ENCODE assay signal across 23 cellular contexts in genomic region chr20:60490184-60490583, GRCh38.
A peak's percentile ranks its signal among the peaks of the same experiment; 100 is the strongest.
DNase-seq lines count a peak whose midpoint lies in the region; ATAC-seq, FAIRE-seq and TF ChIP-seq lines count a peak whose summit lies in the region.
"Had no signal": no experiment of that assay in that cellular context is flagged by ENCODE, and none has a peak within 500 bp of the region (broad histone marks: within the 10 kb centered on the region; RNA-seq: fewer than 3 reads in every experiment).

No MANE protein-coding gene starts in this region.

- no peaks in the 10 kb centered on the region for H4K20me1 ChIP-seq in SK-N-SH (ENCODE audit: insufficient read depth)
- H4K20me1 ChIP-seq: BLaER1 treated with 17β-estradiol and CSF1 and Interleukin-3, amounts not matched to agents 10 nM and 100 nM had no signal

- peak; percentile 78 for FAIRE-seq in HTR-8/SVneo (lab: Jason Lieb, UNC)
- FAIRE-seq: A549, D721Med, GM12878, GM12892, GM18507 had no signal

- H3K9me3 ChIP-seq in SK-N-SH = no peaks in the 10 kb centered on the region
- no peaks in the 10 kb centered on the region for H3K9me3 ChIP-seq in upper lobe of right lung
- H3K9me3 ChIP-seq: A549; BLaER1 treated with 17β-estradiol and CSF1 and Interleukin-3, amounts not matched to agents 10 nM and 100 nM; Caco-2 had no signal

- H3K4me2 ChIP-seq in SK-N-SH = no peak overlapping the region
- H3K4me2 ChIP-seq: A549; BLaER1 treated with 17β-estradiol and CSF1 and Interleukin-3, amounts not matched to agents 10 nM and 100 nM had no signal

- TF ChIP-seq RAD21 in SK-N-SH (IDR thresholded peaks at IDR 0.05; ENCODE audit: low read length) = no peak

- no peak overlapping the region for H3K9ac ChIP-seq in SK-N-SH
- H3K9ac ChIP-seq: BLaER1 treated with 17β-estradiol and CSF1 and Interleukin-3, amounts not matched to agents 10 nM and 100 nM had no signal

- ATAC-seq in SK-N-SH treated with all-trans-retinoic acid at 6 μM for 48 hours (no peak), upper lobe of right lung (no peak)
- ATAC-seq: A549; CD8-positive, alpha-beta T cell; GM12878 had no signal

- H3K27ac ChIP-seq in SK-N-SH (ENCODE audit: low read depth in 2 of 2, low read length in 1 of 2) = no peak overlapping the region
- peak overlapping the region; percentile 37 for H3K27ac ChIP-seq in upper lobe of right lung
- H3K27ac ChIP-seq in substantia nigra (ENCODE audit: low read depth, low read length, poor library complexity, severe bottlenecking) = no peak overlapping the region
- H3K27ac ChIP-seq: 22Rv1; A549; BLaER1 treated with 17β-estradiol and CSF1 and Interleukin-3, amounts not matched to agents 10 nM and 100 nM; C4-2B had no signal

- H3K4me3 Mint-ChIP-seq in glutamatergic neuron (ENCODE audit: unreplicated experiment) = peak overlapping the region; percentile 33
- H3K4me3 Mint-ChIP-seq: B cell; CD4-positive, alpha-beta T cell; CD8-positive, alpha-beta T cell had no signal

- H3K4me1 ChIP-seq in SK-N-SH (ENCODE audit: control insufficient read depth in 1 of 2, insufficient read depth in 2 of 2, low read depth in 1 of 2, low read length in 1 of 2) (no peaks in the 10 kb centered on the region; a peak in 1 of 4 replicates), upper lobe of right lung (peaks cover 9% of the 10 kb centered on the region)
- H3K4me1 ChIP-seq: A549, Caco-2 had no signal

- no peaks in the 10 kb centered on the region for H3F3A ChIP-seq in SK-N-SH (replicated peaks; ENCODE audit: insufficient read depth)

- H3K36me3 ChIP-seq in SK-N-SH (replicated peaks in 1 of 2; ENCODE audit: control insufficient read depth in 1 of 2, insufficient read depth in 2 of 2, low read length in 1 of 2) = no peaks in the 10 kb centered on the region
- no peaks in the 10 kb centered on the region for H3K36me3 ChIP-seq in upper lobe of right lung
- H3K36me3 ChIP-seq: BLaER1 treated with 17β-estradiol and CSF1 and Interleukin-3, amounts not matched to agents 10 nM and 100 nM had no signal

- intact Hi-C loops in upper lobe of right lung (cut with DNase I) = no loop called here

- H3K27ac Mint-ChIP-seq in glutamatergic neuron (ENCODE audit: unreplicated experiment) = peak overlapping the region; percentile 71
- H3K27ac Mint-ChIP-seq: B cell; CD4-positive, alpha-beta T cell; CD8-positive, alpha-beta T cell had no signal

- no peaks in the 10 kb centered on the region for H3K9me2 ChIP-seq in SK-N-SH

- H3K36me3 Mint-ChIP-seq in glutamatergic neuron (ENCODE audit: unreplicated experiment) = peaks cover 4% of the 10 kb centered on the region
- H3K36me3 Mint-ChIP-seq: CD8-positive, alpha-beta T cell had no signal

- peaks cover 16% of the 10 kb centered on the region for H3K4me1 Mint-ChIP-seq in glutamatergic neuron (ENCODE audit: low read depth, unreplicated experiment)
- H3K4me1 Mint-ChIP-seq: B cell had no signal

- CTCF ChIA-PET in SK-N-SH (lab: Yijun Ruan, JAX) = no interaction called here

- H3K9me3 Mint-ChIP-seq in glutamatergic neuron (ENCODE audit: unreplicated experiment) = peaks cover 7% of the 10 kb centered on the region
- H3K9me3 Mint-ChIP-seq: CD4-positive, alpha-beta T cell; CD8-positive, alpha-beta T cell had no signal

- POLR2A ChIA-PET in SK-N-SH (lab: Yijun Ruan, JAX) = no interaction called here

- DNase-seq in SK-N-SH (peak; percentile 31), HTR-8/SVneo (ENCODE audit: insufficient read length, low spot score) (no peak), glutamatergic neuron (no peak), upper lobe of right lung (no peak), substantia nigra (lab: John Stamatoyannopoulos, UW) (no peak), SHP77 (lab: John Stamatoyannopoulos, UW) (no peak)
- DNase-seq: AML-193; Caco-2; Calu3; CD4-positive, alpha-beta T cell; CD8-positive, alpha-beta T cell; DMS79 treated with DMSO at 0.1 percent for 48 hours; GDM1 had no signal

- no peaks in the 10 kb centered on the region for H3K79me2 ChIP-seq in SK-N-SH (ENCODE audit: insufficient read depth)

- TF ChIP-seq CTCF in SK-N-SH (IDR thresholded peaks at IDR 0.05) (no peak), glutamatergic neuron (IDR thresholded peaks at IDR 0.05; ENCODE audit: partially characterized antibody, unreplicated experiment) (no peak), upper lobe of right lung (IDR thresholded peaks at IDR 0.05) (no peak)

- H3K27me3 ChIP-seq in SK-N-SH (ENCODE audit: insufficient read depth) (no peaks in the 10 kb centered on the region), upper lobe of right lung (no peaks in the 10 kb centered on the region)
- H3K27me3 ChIP-seq: BLaER1 treated with 17β-estradiol and CSF1 and Interleukin-3, amounts not matched to agents 10 nM and 100 nM had no signal

- no peak for TF ChIP-seq EP300 in SK-N-SH (IDR thresholded peaks at IDR 0.05; ENCODE audit: borderline replicate concordance in 1 of 2, low read depth in 1 of 2, low read length in 1 of 2)

- WGBS in SK-N-SH (ENCODE audit: low lambda C conversion rate) = 16% methylated on average over 5 of the region's 5 CpGs

- peaks cover 5% of the 10 kb centered on the region for H3K27me3 Mint-ChIP-seq in glutamatergic neuron (ENCODE audit: unreplicated experiment)
- H3K27me3 Mint-ChIP-seq: CD4-positive, alpha-beta T cell had no signal

- H3K4me3 ChIP-seq in SK-N-SH (ENCODE audit: low read depth in 2 of 2, low read length in 1 of 2) = no peak overlapping the region
- H3K4me3 ChIP-seq in upper lobe of right lung = no peak overlapping the region
- H3K4me3 ChIP-seq: A549; BLaER1 treated with 17β-estradiol and CSF1 and Interleukin-3, amounts not matched to agents 10 nM and 100 nM; GM12878 had no signal

- no peak overlapping the region for H2AFZ ChIP-seq in SK-N-SH (ENCODE audit: low read depth)

TF ChIP-seq in SK-N-SH, 30 proteins besides CTCF, POLR2A, EP300 and RAD21 (continues in another document):
- TF ChIP-seq YY1 (IDR thresholded peaks at IDR 0.05; ENCODE audit: low read depth) (no peak), ZBTB33 (IDR thresholded peaks at IDR 0.05; ENCODE audit: borderline replicate concordance, low read depth) (no peak), RFX5 (IDR thresholded peaks at IDR 0.05; ENCODE audit: low read length) (no peak), TAF1 (IDR thresholded peaks at IDR 0.05; ENCODE audit: borderline replicate concordance, low read depth, low read length) (no peak), TCF12 (IDR thresholded peaks at IDR 0.05) (no peak), NFIC (IDR thresholded peaks at IDR 0.05; ENCODE audit: borderline replicate concordance) (no peak), SMC3 (IDR thresholded peaks at IDR 0.05; ENCODE audit: low read depth, low read length) (no peak), TEAD4 (IDR thresholded peaks at IDR 0.05; ENCODE audit: borderline replicate concordance, insufficient read depth) (no peak)

TF ChIP-seq in SK-N-SH treated with all-trans-retinoic acid at 6 μM for 48 hours, 23 proteins besides CTCF, POLR2A, EP300 and RAD21 (continues in another document):
- TF ChIP-seq RARB (CRISPR knock-in tag; IDR thresholded peaks at IDR 0.05) = no peak
- TF ChIP-seq ZC3H10 (CRISPR knock-in tag; IDR thresholded peaks at IDR 0.05) = no peak
- TF ChIP-seq ISL1 (CRISPR knock-in tag; IDR thresholded peaks at IDR 0.05) = no peak
- no peak for TF ChIP-seq TSHZ2 (CRISPR knock-in tag; IDR thresholded peaks at IDR 0.05)
- no peak for TF ChIP-seq ZNF70 (CRISPR knock-in tag; IDR thresholded peaks at IDR 0.05)
- no peak for TF ChIP-seq SNAI2 (CRISPR knock-in tag; IDR thresholded peaks at IDR 0.05)
- TF ChIP-seq CREB5 (CRISPR knock-in tag; IDR thresholded peaks at IDR 0.05; ENCODE audit: low read depth) = no peak
- no peak for TF ChIP-seq CSDC2 (CRISPR knock-in tag; IDR thresholded peaks at IDR 0.05)
